In the genomic region with DNA sequence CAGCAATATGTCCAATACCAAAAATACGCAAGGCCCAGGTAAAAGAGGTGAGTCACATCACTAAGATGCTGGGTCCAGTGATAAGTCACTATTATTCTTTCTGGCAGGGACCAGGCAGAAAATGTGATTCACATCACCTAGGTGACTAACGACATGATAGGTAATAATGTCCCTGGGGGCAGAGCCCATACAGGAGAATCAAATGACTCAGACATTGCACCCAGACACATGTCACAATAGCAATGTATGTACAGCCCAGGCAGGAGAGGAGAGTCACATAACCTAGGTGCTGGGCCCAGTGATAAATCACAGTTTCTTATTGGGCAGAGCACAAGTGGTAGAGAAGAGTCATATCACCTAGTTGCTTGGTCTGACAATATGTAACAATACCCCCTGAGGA, we compare ENCODE assay signal across 30 cellular contexts. TPM values are rescaled to one million over a fixed set of nuclear protein-coding genes. Genes with fewer than 3 reads are reported as not detected.
"Had no signal": no experiment of that assay in that cellular context is flagged by ENCODE, and none has a peak within 500 bp of the region (broad histone marks: within the 10 kb centered on the region; RNA-seq: fewer than 3 reads in every experiment).

No MANE protein-coding gene starts in this region.

- H3K4me1 ChIP-seq: ascending aorta had no signal

- DNase-seq: activated B cell treated with CpG ODN at 0.5 μM for 24 hours; activated CD4-positive, alpha-beta memory T cell treated with anti-CD3 and anti-CD28 coated beads, Interleukin-2, amount 10 ng/mL, durations not matched to agents 7 days and 5 days; activated CD4-positive, alpha-beta T cell treated with anti-CD3 and anti-CD28 coated beads for 36 hours; activated CD4-positive, alpha-beta T cell treated with anti-CD3 and anti-CD28 coated beads for 48 hours; activated CD4-positive, alpha-beta T cell treated with anti-CD3 and anti-CD28 coated beads, Interleukin-2, amount 10 ng/mL, durations not matched to agents 7 days and 5 days; activated CD4-positive, alpha-beta T cell treated with anti-CD3 and anti-CD28 coated beads, Interleukin-2, amount 50 U/mL, for 48 hours; activated CD4-positive, CD25-positive, alpha-beta regulatory T cell treated with anti-CD3 and anti-CD28 coated beads, Interleukin-2, amount 50 U/mL, for 72 hours; activated CD8-positive, alpha-beta memory T cell treated with anti-CD3 and anti-CD28 coated beads for 24 hours; activated CD8-positive, alpha-beta memory T cell treated with anti-CD3 and anti-CD28 coated beads, Interleukin-2, amount 10 ng/mL, durations not matched to agents 7 days and 5 days; activated CD8-positive, alpha-beta memory T cell treated with anti-CD3 and anti-CD28 coated beads, Interleukin-2, amount 50 U/mL, for 48 hours; activated CD8-positive, alpha-beta T cell treated with anti-CD3 and anti-CD28 coated beads, Interleukin-2, amount 10 ng/mL, durations not matched to agents 7 days and 5 days; activated effector memory CD4-positive, alpha-beta T cell treated with Interleukin-2 at 50 U/mL for 16 hours; activated gamma-delta T cell; activated naive CD4-positive, alpha-beta T cell treated with anti-CD3 and anti-CD28 coated beads, Interleukin-2, amount 10 ng/mL, durations not matched to agents 7 days and 5 days; activated naive CD4-positive, alpha-beta T cell treated with Interleukin-2 at 50 U/mL for 16 hours; activated naive CD8-positive, alpha-beta T cell treated with anti-CD3 and anti-CD28 coated beads, Interleukin-2, amount 10 ng/mL, durations not matched to agents 7 days and 5 days; activated naive CD8-positive, alpha-beta T cell treated with anti-CD3 and anti-CD28 coated beads, Interleukin-2, amount 50 U/mL, for 24 hours; activated T-cell treated with anti-CD3 and anti-CD28 coated beads, Interleukin-2, amount 50 U/mL, for 24 hours; activated T-cell treated with anti-CD3 and anti-CD28 coated beads, Interleukin-2, amount 50 U/mL, for 48 hours; amygdala; anterior cingulate cortex; central memory CD4-positive, alpha-beta T cell; T-helper 1 cell; T-helper 2 cell; T-helper 9 cell had no signal

- H3K27me3 ChIP-seq: ascending aorta had no signal

- H3K4me3 ChIP-seq: ascending aorta had no signal

- H3K36me3 ChIP-seq: ascending aorta had no signal

- H3K9me3 ChIP-seq: ascending aorta had no signal

- H3K27ac ChIP-seq: ascending aorta, VCaP had no signal

- ATAC-seq: activated CD4-positive, alpha-beta T cell treated with anti-CD3 and anti-CD28 coated beads for 36 hours; activated CD8-positive, alpha-beta memory T cell treated with anti-CD3 and anti-CD28 coated beads, Interleukin-2, amount 10 ng/mL, durations not matched to agents 7 days and 5 days; activated CD8-positive, alpha-beta T cell treated with anti-CD3 and anti-CD28 coated beads, Interleukin-2, amount 10 ng/mL, durations not matched to agents 7 days and 5 days; activated naive CD8-positive, alpha-beta T cell treated with anti-CD3 and anti-CD28 coated beads, Interleukin-2, amount 50 U/mL, for 24 hours had no signal

RNA-seq across cellular contexts. Expression of a gene that starts 28.9 kb away (rescaled TPM):
- total RNA-seq: activated B cell treated with CpG ODN at 0.5 μM for 24 hours; activated CD4-positive, alpha-beta memory T cell treated with anti-CD3 and anti-CD28 coated beads, Interleukin-2, amount 10 ng/mL, durations not matched to agents 7 days and 5 days; activated CD4-positive, alpha-beta T cell treated with anti-CD3 and anti-CD28 coated beads for 36 hours; activated CD4-positive, alpha-beta T cell treated with anti-CD3 and anti-CD28 coated beads, Interleukin-2, amount 10 ng/mL, durations not matched to agents 7 days and 5 days; activated CD8-positive, alpha-beta memory T cell treated with anti-CD3 and anti-CD28 coated beads, Interleukin-2, amount 10 ng/mL, durations not matched to agents 7 days and 5 days; activated CD8-positive, alpha-beta T cell treated with anti-CD3 and anti-CD28 coated beads, Interleukin-2, amount 10 ng/mL, durations not matched to agents 7 days and 5 days; activated naive CD8-positive, alpha-beta T cell treated with anti-CD3 and anti-CD28 coated beads, Interleukin-2, amount 10 ng/mL, durations not matched to agents 7 days and 5 days; activated T-helper 2 cell treated with anti-CD3 and anti-CD28 coated beads, Interferon-gamma antibody, Interleukin-2, Interleukin-4, amounts not matched to agents 10 μg/mL and 5 μg/mL and 100 μg/mL, durations not matched to agents 14 hours and 24 hours and 36 hours; ascending aorta; cardiac septum had no signal
- polyA plus RNA-seq: adipose tissue had no signal
